In the genomic region with DNA sequence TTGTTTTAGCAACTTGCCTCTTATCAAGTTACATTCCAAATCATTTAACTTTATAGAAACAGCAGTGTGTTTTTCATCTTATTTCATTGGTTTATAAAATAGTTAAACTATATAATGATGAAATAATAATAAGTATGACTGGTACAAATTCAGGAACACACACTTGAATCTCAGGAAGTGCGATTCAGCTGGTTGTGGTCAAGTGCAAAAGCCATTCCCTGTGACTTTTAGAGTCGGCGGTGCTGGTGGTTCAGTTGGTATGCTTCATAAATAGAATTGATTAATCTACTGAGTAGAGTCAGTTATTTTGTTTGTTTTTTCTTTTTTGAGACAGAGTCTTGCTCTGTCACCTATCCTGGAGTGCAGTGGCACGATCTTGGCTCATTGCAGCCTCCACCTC, we compare ENCODE assay signal across 24 cellular contexts. TPM values are rescaled to one million over a fixed set of nuclear protein-coding genes. Genes with fewer than 3 reads are reported as not detected.
DNase-seq lines count a peak whose midpoint lies in the region; ATAC-seq and TF ChIP-seq lines count a peak whose summit lies in the region.
"Had no signal": no experiment of that assay in that cellular context is flagged by ENCODE, and none has a peak within 500 bp of the region (broad histone marks: within the 10 kb centered on the region; RNA-seq: fewer than 3 reads in every experiment).

No MANE protein-coding gene starts in this region.

- peaks cover 94% of the 10 kb centered on the region for H3K36me3 ChIP-seq in endodermal cell (ENCODE audit: control insufficient read depth, insufficient read depth, low read length)
- peaks cover 4 to 90% of the 10 kb centered on the region in 2 donors for H3K36me3 ChIP-seq in gastroesophageal sphincter

- H3K9ac ChIP-seq in endodermal cell (ENCODE audit: extremely low read depth, low read length, poor library complexity, severe bottlenecking): no peak overlapping the region

- H3K27ac ChIP-seq in endodermal cell (ENCODE audit: low read depth, low read length) (no peak overlapping the region), gastroesophageal sphincter (no peak overlapping the region)
- H3K27ac ChIP-seq: transverse colon had no signal

- H3K27ac Mint-ChIP-seq in endodermal cell (peak overlapping the region; percentile 76), osteocyte (ENCODE audit: unreplicated experiment) (peak overlapping the region; percentile 0)
- H3K27ac Mint-ChIP-seq: activated T-cell treated with anti-CD3 and anti-CD28 coated beads, Interleukin-2, amount 50 U/mL, for 24 hours; dendritic cell treated with granulocyte-macrophage colony-stimulating factor and Interleukin-4, amounts not matched to agents 40 ng/mL and 50 ng/mL, for 4 days; nephron progenitor cell had no signal

- peaks cover 4% of the 10 kb centered on the region for H3K4me1 ChIP-seq in endodermal cell (ENCODE audit: control insufficient read depth, insufficient read depth, low read length)
- no peaks in the 10 kb centered on the region for H3K4me1 ChIP-seq in gastroesophageal sphincter
- H3K4me1 ChIP-seq: transverse colon had no signal

- H3K36me3 Mint-ChIP-seq in endodermal cell (ENCODE audit: low read depth): peaks cover 66% of the 10 kb centered on the region
- peaks cover 59% of the 10 kb centered on the region for H3K36me3 Mint-ChIP-seq in osteocyte (ENCODE audit: unreplicated experiment)

- H3K4me1 Mint-ChIP-seq in endodermal cell: peaks cover 15% of the 10 kb centered on the region
- peaks cover 8% of the 10 kb centered on the region for H3K4me1 Mint-ChIP-seq in osteocyte (ENCODE audit: unreplicated experiment)
- H3K4me1 Mint-ChIP-seq: nephron progenitor cell had no signal

- no peak overlapping the region for H3K4me3 ChIP-seq in endodermal cell (ENCODE audit: low read length)
- H3K4me3 ChIP-seq in gastroesophageal sphincter: no peak overlapping the region
- H3K4me3 ChIP-seq: transverse colon had no signal

- no peaks in the 10 kb centered on the region for H3K9me3 Mint-ChIP-seq in endodermal cell
- H3K9me3 Mint-ChIP-seq in osteocyte (ENCODE audit: unreplicated experiment): no peaks in the 10 kb centered on the region
- H3K9me3 Mint-ChIP-seq: activated T-cell treated with anti-CD3 and anti-CD28 coated beads, Interleukin-2, amount 50 U/mL, for 24 hours; CD4-positive, alpha-beta T cell; dendritic cell treated with granulocyte-macrophage colony-stimulating factor and Interleukin-4, amounts not matched to agents 40 ng/mL and 50 ng/mL, for 4 days; nephron progenitor cell; T-cell had no signal

- TF ChIP-seq CTCF in endodermal cell (conservative IDR thresholded peaks at IDR 0.05) (no peak), osteocyte (IDR thresholded peaks at IDR 0.05) (no peak), gastroesophageal sphincter (IDR thresholded peaks at IDR 0.05) (no peak)

- 96 to 100% methylated on average over 4 of the region's 4 CpGs for WGBS in endodermal cell (ENCODE audit: insufficient coverage in 1 of 2, insufficient read length in 1 of 2), 2 experiments
- WGBS in gastroesophageal sphincter (ENCODE audit: low coverage in 1 of 2), 2 donors: 79 to 89% methylated on average over 3 to 4 of the region's 4 CpGs

- no peaks in the 10 kb centered on the region for H3K27me3 ChIP-seq in endodermal cell (ENCODE audit: control insufficient read depth, insufficient read depth, low read length, poor library complexity, severe bottlenecking)
- H3K27me3 ChIP-seq in gastroesophageal sphincter: no peaks in the 10 kb centered on the region
- H3K27me3 ChIP-seq: transverse colon had no signal

- H3K27me3 Mint-ChIP-seq in endodermal cell (ENCODE audit: insufficient read depth) (no peaks in the 10 kb centered on the region), osteocyte (ENCODE audit: unreplicated experiment) (no peaks in the 10 kb centered on the region)
- H3K27me3 Mint-ChIP-seq: activated CD4-positive, alpha-beta T cell treated with anti-CD3 and anti-CD28 coated beads for 36 hours; activated T-cell treated with anti-CD3 and anti-CD28 coated beads, Interleukin-2, amount 50 U/mL, for 24 hours; CD4-positive, alpha-beta T cell; dendritic cell treated with granulocyte-macrophage colony-stimulating factor and Interleukin-4, amounts not matched to agents 40 ng/mL and 50 ng/mL, for 4 days; T-cell had no signal

- no peak for TF ChIP-seq POLR2A in gastroesophageal sphincter (IDR thresholded peaks at IDR 0.05)

- ATAC-seq in HG03521 (IDR thresholded peaks at IDR 0.05; ENCODE audit: unreplicated experiment): no peak
- ATAC-seq in gastroesophageal sphincter: no peak
- ATAC-seq: activated CD4-positive, alpha-beta T cell treated with anti-CD3 and anti-CD28 coated beads for 36 hours; left lobe of liver; T-cell had no signal

- no peak for TF ChIP-seq EP300 in gastroesophageal sphincter (IDR thresholded peaks at IDR 0.05)

- DNase-seq in ELR (ENCODE audit: low read depth) (peak; percentile 13), MV-4-11 (lab: John Stamatoyannopoulos, UW) (peak; percentile 57), endodermal cell (no peak), osteocyte (ENCODE audit: extremely low spot score, unreplicated experiment) (no peak), kidney glomerular epithelial cell (lab: John Stamatoyannopoulos, UW) (no peak), NCI-H510A (lab: John Stamatoyannopoulos, UW) (no peak)
- DNase-seq: activated CD4-positive, alpha-beta T cell treated with anti-CD3 and anti-CD28 coated beads for 36 hours; activated T-cell treated with anti-CD3 and anti-CD28 coated beads, Interleukin-2, amount 50 U/mL, for 24 hours; CD4-positive, alpha-beta T cell; DMS 273 treated with DMSO at 0.1 percent for 48 hours; KG1; midbrain; NCI-H146; NCI-H510A treated with DMSO at 0.1 percent for 48 hours; nephron progenitor cell; NK-92 treated with Interleukin-12 subunit alpha and Interleukin-12 subunit beta, amount 100 ng/mL, for 24 hours; SHP77 treated with DMSO at 0.1 percent for 48 hours; stimulated activated CD8-positive, alpha-beta memory T cell treated with anti-CD3 and anti-CD28 coated beads, Interleukin-4, amount 100 ng/mL, for 48 hours; T-cell; transverse colon had no signal

- H3K9me3 ChIP-seq in endodermal cell (ENCODE audit: control insufficient read depth, low read length): no peaks in the 10 kb centered on the region
- H3K9me3 ChIP-seq in gastroesophageal sphincter: no peaks in the 10 kb centered on the region
- H3K9me3 ChIP-seq: transverse colon had no signal

- no peak overlapping the region for H3K4me3 Mint-ChIP-seq in endodermal cell
- H3K4me3 Mint-ChIP-seq in osteocyte (ENCODE audit: unreplicated experiment): no peak overlapping the region
- H3K4me3 Mint-ChIP-seq: activated CD4-positive, alpha-beta T cell treated with anti-CD3 and anti-CD28 coated beads for 36 hours; activated T-cell treated with anti-CD3 and anti-CD28 coated beads, Interleukin-2, amount 50 U/mL, for 24 hours; CD4-positive, alpha-beta T cell; dendritic cell treated with granulocyte-macrophage colony-stimulating factor and Interleukin-4, amounts not matched to agents 40 ng/mL and 50 ng/mL, for 4 days; nephron progenitor cell; T-cell had no signal

RNA-seq across cellular contexts. Expression of a gene that starts 22.7 kb away (rescaled TPM):
- total RNA-seq in endodermal cell (100 to 1,000 TPM; 149 to 161 TPM), osteocyte (38.3 and 40.8 TPM in 2 replicates), gastroesophageal sphincter (10 to 100 TPM; 31.9 to 52.6 (median 38.2) TPM)
- 63.0 TPM for polyA plus RNA-seq in endodermal cell (2013, experiment 1 of 2)
- polyA plus RNA-seq in endodermal cell (2013, experiment 2 of 2): 66.3 TPM

Comparison
In these comparisons a context has a peak if more than half of its experiments do, and no peak if none do; other contexts are left out.
1. DNase-seq: peak in ELR (single experiment) and MV-4-11 (single experiment); none in endodermal cell (single experiment), osteocyte (single experiment), kidney glomerular epithelial cell (single experiment) and NCI-H510A (single experiment).